ENCODE assay signal across 19 cellular contexts in genomic region chr11:61714916-61715315, GRCh38. TPM values are rescaled to one million over a fixed set of nuclear protein-coding genes. Genes with fewer than 3 reads are reported as not detected.
DNase-seq lines count a peak whose midpoint lies in the region; ATAC-seq, FAIRE-seq and TF ChIP-seq lines count a peak whose summit lies in the region.
"Had no signal": no experiment of that assay in that cellular context is flagged by ENCODE, and none has a peak within 500 bp of the region (broad histone marks: within the 10 kb centered on the region; RNA-seq: fewer than 3 reads in every experiment).

No MANE protein-coding gene starts in this region.

- H2AK5ac ChIP-seq in IMR-90 (ENCODE audit: low read depth, low read length) (no peak overlapping the region), neuronal stem cell (ENCODE audit: low read depth, low read length) (no peak overlapping the region)

- no peak overlapping the region for H3K56ac ChIP-seq in IMR-90 (ENCODE audit: extremely low read depth, insufficient read depth, low read length)

- H3K79me1 ChIP-seq in IMR-90 (ENCODE audit: low read depth in 1 of 2, low read length in 2 of 2): peaks cover 4 to 18% of the 10 kb centered on the region in 2 experiments; a peak in 2 of 4 replicates
- H3K79me1 ChIP-seq in neuronal stem cell (ENCODE audit: low read depth, low read length): no peaks in the 10 kb centered on the region

- no peak overlapping the region for H3K4ac ChIP-seq in IMR-90 (ENCODE audit: low read depth, low read length)
- no peak overlapping the region for H3K4ac ChIP-seq in neuronal stem cell (ENCODE audit: low read length)

- H3K36me3 ChIP-seq in IMR-90 (ENCODE audit: control insufficient read depth, insufficient read depth, low read length) (no peaks in the 10 kb centered on the region), neuronal stem cell (replicated peaks in 1 of 2; ENCODE audit: control insufficient read depth in 2 of 2, insufficient read depth in 2 of 2, low read length in 2 of 2) (no peaks in the 10 kb centered on the region)
- H3K36me3 ChIP-seq: BE2C had no signal

- H3K9me3 ChIP-seq in A549: no peaks in the 10 kb centered on the region
- H3K9me3 ChIP-seq in IMR-90 (ENCODE audit: control insufficient read depth, insufficient read depth, low read length): no peaks in the 10 kb centered on the region
- H3K9me3 ChIP-seq in neuronal stem cell (replicated peaks in 1 of 2; ENCODE audit: control insufficient read depth in 2 of 2, insufficient read depth in 1 of 2, low read depth in 1 of 2, low read length in 2 of 2): no peaks in the 10 kb centered on the region
- H3K9me3 ChIP-seq: BE2C, Caco-2 had no signal

- no peak overlapping the region for H3K4me3 ChIP-seq in A549
- no peak overlapping the region for H3K4me3 ChIP-seq in IMR-90 (ENCODE audit: insufficient read depth, low read depth, low read length)
- H3K4me3 ChIP-seq in neuronal stem cell (ENCODE audit: low read length in 2 of 2): no peak overlapping the region

- H3K27ac Mint-ChIP-seq in dendritic cell treated with granulocyte-macrophage colony-stimulating factor and Interleukin-4, amounts not matched to agents 40 ng/mL and 50 ng/mL, for 4 days: peak overlapping the region; percentile 91
- H3K27ac Mint-ChIP-seq: CD4-positive, alpha-beta T cell; H9 had no signal

- no peak overlapping the region for H2BK5ac ChIP-seq in IMR-90 (ENCODE audit: low read depth, low read length, poor library complexity, severe bottlenecking)
- H2BK5ac ChIP-seq in neuronal stem cell (ENCODE audit: low read length): peak overlapping the region; percentile 25

- H3K14ac ChIP-seq in IMR-90 (replicated peaks; ENCODE audit: low read depth, low read length) (no peak overlapping the region), neuronal stem cell (ENCODE audit: low read length) (no peak overlapping the region)

- H3K9ac ChIP-seq in IMR-90 (ENCODE audit: low read depth, low read length): no peak overlapping the region
- no peak overlapping the region for H3K9ac ChIP-seq in neuronal stem cell (ENCODE audit: low read depth, low read length, poor library complexity)

- TF ChIP-seq CTCF in A549 (IDR thresholded peaks at IDR 0.05): no peak
- no peak for TF ChIP-seq CTCF in IMR-90 (conservative IDR thresholded peaks at IDR 0.05; ENCODE audit: low read depth, low read length)

- DNase-seq in A549 (ENCODE audit: low read depth in 1 of 2, low spot score in 1 of 2) (no peak), IMR-90 (no peak), neuronal stem cell (ENCODE audit: low spot score) (no peak), medulla oblongata (ENCODE audit: extremely low spot score) (no peak), G401 (ENCODE audit: low spot score) (no peak), hippocampal formation (lab: John Stamatoyannopoulos, UW) (no peak)
- DNase-seq: 8988T; BE2C; Caco-2; CD4-positive, alpha-beta T cell; GDM1; GOT3; H9; KBM-7 had no signal

- TF ChIP-seq POLR2A in A549 (IDR thresholded peaks at IDR 0.05; ENCODE audit: low read length) (no peak), IMR-90 (IDR thresholded peaks at IDR 0.05; ENCODE audit: low read depth, low read length) (no peak)

- H2AFZ ChIP-seq in IMR-90 (replicated peaks; ENCODE audit: low read length, poor library complexity): peak overlapping the region; percentile 41
- H2AFZ ChIP-seq in neuronal stem cell (ENCODE audit: low read length): no peak overlapping the region

- H3K4me2 ChIP-seq in A549 (no peak overlapping the region), IMR-90 (ENCODE audit: low read depth, low read length) (no peak overlapping the region), neuronal stem cell (ENCODE audit: insufficient read depth, low read length, poor library complexity, severe bottlenecking) (no peak overlapping the region)

- H4K20me1 ChIP-seq in IMR-90 (ENCODE audit: insufficient read depth, low read length): no peaks in the 10 kb centered on the region

- no peak for TF ChIP-seq RAD21 in A549 (conservative IDR thresholded peaks at IDR 0.05 in 1 of 2, IDR thresholded peaks at IDR 0.05 in 1 of 2)
- TF ChIP-seq RAD21 in IMR-90 (IDR thresholded peaks at IDR 0.05; ENCODE audit: low read length): no peak

- H3K27ac ChIP-seq in A549: no peak overlapping the region
- H3K27ac ChIP-seq in IMR-90 (ENCODE audit: insufficient read depth, low read length): no peak overlapping the region
- H3K27ac ChIP-seq in neuronal stem cell (replicated peaks; ENCODE audit: low read length): no peak overlapping the region
- H3K27ac ChIP-seq: C4-2B had no signal

- H4K8ac ChIP-seq in IMR-90 (ENCODE audit: low read depth in 2 of 2, low read length in 2 of 2) (no peak overlapping the region), neuronal stem cell (ENCODE audit: low read depth, low read length) (no peak overlapping the region)

- H3K36me3 Mint-ChIP-seq in dendritic cell treated with granulocyte-macrophage colony-stimulating factor and Interleukin-4, amounts not matched to agents 40 ng/mL and 50 ng/mL, for 4 days (ENCODE audit: low read depth): peaks cover 46% of the 10 kb centered on the region

- no peak for ATAC-seq in A549
- ATAC-seq in IMR-90 (ENCODE audit: low read depth): no peak

- dilution Hi-C loops in IMR-90 (cut with HindIII; ENCODE audit: low sequenced_read_pairs, unreplicated experiment): no loop called here

- no peak overlapping the region for H2BK12ac ChIP-seq in neuronal stem cell (ENCODE audit: low read length)

- intact Hi-C loops in IMR-90 (cut with micrococcal nuclease): no loop called here
- intact Hi-C loops in dendritic cell treated with granulocyte-macrophage colony-stimulating factor and Interleukin-4, amounts not matched to agents 40 ng/mL and 50 ng/mL, for 4 days (cut with micrococcal nuclease): loop anchor here (5.0 kb wide), 1 partner anchor 33 kb away; the partner anchor contains the start of gene DAGLA

- H3K18ac ChIP-seq in IMR-90 (ENCODE audit: low read depth, low read length) (no peak overlapping the region), neuronal stem cell (ENCODE audit: low read length) (peak overlapping the region; percentile 17)

- H3K4me1 ChIP-seq in A549 (peaks cover 21% of the 10 kb centered on the region), IMR-90 (ENCODE audit: control insufficient read depth, insufficient read depth, low read length) (peaks cover 12% of the 10 kb centered on the region), neuronal stem cell (ENCODE audit: control insufficient read depth in 2 of 2, insufficient read depth in 1 of 2, low read depth in 1 of 2, low read length in 2 of 2) (peaks cover 27 to 43% of the 10 kb centered on the region in 2 donors)
- H3K4me1 ChIP-seq: BE2C had no signal

- CTCF ChIA-PET in A549 (lab: Yijun Ruan, JAX): interaction anchor here (0.7 to 5.4 kb wide), 3 partner anchors 18 to 122 kb away, joined by 3 to 27 read pairs (median 8); no protein-coding TSS in a partner anchor
- CTCF ChIA-PET in IMR-90 (lab: Yijun Ruan, JAX): no interaction called here

- H3K9me1 ChIP-seq in IMR-90 (ENCODE audit: insufficient read depth, low read length): peaks cover 12% of the 10 kb centered on the region

- H3K27me3 ChIP-seq in IMR-90 (ENCODE audit: control insufficient read depth, insufficient read depth, low read length): peaks cover 22% of the 10 kb centered on the region; the same call in 1 of the 2 replicates
- H3K27me3 ChIP-seq in neuronal stem cell (ENCODE audit: control insufficient read depth in 3 of 3, insufficient read depth in 3 of 3, low read depth in 1 of 3, low read length in 3 of 3): no peaks in the 10 kb centered on the region
- H3K27me3 ChIP-seq: BE2C had no signal

- no peaks in the 10 kb centered on the region for H3K9me3 Mint-ChIP-seq in dendritic cell treated with granulocyte-macrophage colony-stimulating factor and Interleukin-4, amounts not matched to agents 40 ng/mL and 50 ng/mL, for 4 days
- H3K9me3 Mint-ChIP-seq: CD4-positive, alpha-beta T cell; H9 had no signal

- H4K91ac ChIP-seq in IMR-90 (ENCODE audit: insufficient read depth, low read depth, low read length): no peak overlapping the region
- no peak overlapping the region for H4K91ac ChIP-seq in neuronal stem cell (ENCODE audit: low read depth, low read length, poor library complexity)

- no peak overlapping the region for H2AK9ac ChIP-seq in IMR-90 (replicated peaks; ENCODE audit: low read depth, low read length, poor library complexity)

- TF ChIP-seq EP300 in A549 (IDR thresholded peaks at IDR 0.05): no peak

- H2BK15ac ChIP-seq in IMR-90 (ENCODE audit: low read depth, low read length) (no peak overlapping the region), neuronal stem cell (ENCODE audit: low read length) (peak overlapping the region; percentile 45)

- no peak for FAIRE-seq in A549 (lab: Jason Lieb, UNC)
- FAIRE-seq: D721Med, GM12892, GM18507 had no signal

- no peak overlapping the region for H2BK20ac ChIP-seq in IMR-90 (ENCODE audit: low read depth, low read length)

- WGBS in A549 (ENCODE audit: missing lambda C conversion rate): 89% methylated on average over 5 of the region's 5 CpGs
- 76% methylated on average over 3 of the region's 5 CpGs; no CpG with 5 or more reads in 1 of the 2 experiments for WGBS in IMR-90 (ENCODE audit: extremely low coverage in 2 of 2, insufficient read length in 1 of 2), 2 experiments
- WGBS in neuronal stem cell (ENCODE audit: extremely low coverage in 2 of 2, insufficient read length in 2 of 2, insufficient replicate concordance in 1 of 2), 2 donors: no CpG with 5 or more reads among the region's 5 CpGs

- in situ Hi-C loops in IMR-90 (cut with MboI; ENCODE audit: low sequenced_read_pairs) (no loop called here), G401 (cut with HindIII; ENCODE audit: low sequenced_read_pairs) (no loop called here)

- H2BK120ac ChIP-seq in IMR-90 (ENCODE audit: low read depth, low read length): no peak overlapping the region
- no peak overlapping the region for H2BK120ac ChIP-seq in neuronal stem cell (ENCODE audit: low read depth, low read length)

- BruUV-seq in IMR-90 (replicated peaks; lab: Mats Ljungman, UMichigan): no TSS peak

- H3K23ac ChIP-seq in IMR-90 (ENCODE audit: low read depth, low read length): no peak overlapping the region
- H3K23ac ChIP-seq in neuronal stem cell (ENCODE audit: low read depth, low read length, poor library complexity): no peak overlapping the region

- H3K27me3 Mint-ChIP-seq in dendritic cell treated with granulocyte-macrophage colony-stimulating factor and Interleukin-4, amounts not matched to agents 40 ng/mL and 50 ng/mL, for 4 days: no peaks in the 10 kb centered on the region
- H3K27me3 Mint-ChIP-seq: CD4-positive, alpha-beta T cell had no signal

- no peak overlapping the region for H4K5ac ChIP-seq in IMR-90 (ENCODE audit: low read depth, low read length)

- H3K4me3 Mint-ChIP-seq in dendritic cell treated with granulocyte-macrophage colony-stimulating factor and Interleukin-4, amounts not matched to agents 40 ng/mL and 50 ng/mL, for 4 days: no peak overlapping the region
- H3K4me3 Mint-ChIP-seq: CD4-positive, alpha-beta T cell had no signal

- H3K4me1 Mint-ChIP-seq in dendritic cell treated with granulocyte-macrophage colony-stimulating factor and Interleukin-4, amounts not matched to agents 40 ng/mL and 50 ng/mL, for 4 days (ENCODE audit: low read depth): peaks cover 97% of the 10 kb centered on the region

- POLR2A ChIA-PET in A549 (lab: Yijun Ruan, JAX) (no interaction called here), IMR-90 (lab: Charles Lee; ENCODE audit: unreplicated experiment) (no interaction called here)

RNA-seq across cellular contexts. Expression of gene DAGLA, which starts 34.7 kb away (rescaled TPM):
- polyA plus RNA-seq in A549 (2011; rRNA removed): 0.93 and 1.2 TPM in 2 replicates
- 2.3 and 3.7 TPM in 2 replicates for polyA plus RNA-seq in A549 (2012; cell fraction: cytosol; rRNA removed)
- 6.3 and 8.7 TPM in 2 replicates for polyA plus RNA-seq in A549 (2012; cell fraction: nucleus; rRNA removed)
- polyA plus RNA-seq in A549 (2017; fragmentation: RNase III; extraction: RNeasy Plus Mini Kit Qiagen cat#74134 plus additional on column Dnase treatment): 2.2 to 2.5 TPM (median 2.5 TPM) in 3 replicates
- 2.0 and 2.3 TPM in 2 replicates for polyA minus RNA-seq in A549 (2011; rRNA and poly(A)+ RNA removed)
- 0.83 and 0.90 TPM in 2 replicates for total RNA-seq in IMR-90 (2012; rRNA removed)
- 3.8 and 4.6 TPM in 2 replicates for polyA plus RNA-seq in IMR-90 (2012; rRNA removed)
- polyA plus RNA-seq in IMR-90 (2012; cell fraction: cytosol; rRNA removed): 2.1 and 4.0 TPM in 2 replicates
- 5.5 and 17.2 TPM in 2 replicates for polyA plus RNA-seq in IMR-90 (2012; cell fraction: nucleus; rRNA removed; ENCODE audit: low replicate concordance)
- polyA plus RNA-seq in neuronal stem cell (2013, experiment 1 of 2): 3.7 TPM
- polyA plus RNA-seq in neuronal stem cell (2013, experiment 2 of 2): 3.5 TPM
- 0.74 and 1.4 TPM in 2 replicates for total RNA-seq in G401 (2014; rRNA removed; shearing (Covaris generic))

RNA-seq across cellular contexts. Expression of gene MYRF, which starts 37.5 kb away (rescaled TPM):
- polyA plus RNA-seq in A549 (2011; rRNA removed): 14.7 and 28.4 TPM in 2 replicates
- 12.7 and 17.2 TPM in 2 replicates for polyA plus RNA-seq in A549 (2012; cell fraction: cytosol; rRNA removed)
- 56.5 and 67.6 TPM in 2 replicates for polyA plus RNA-seq in A549 (2012; cell fraction: nucleus; rRNA removed)
- polyA plus RNA-seq in A549 (2017; fragmentation: RNase III; extraction: RNeasy Plus Mini Kit Qiagen cat#74134 plus additional on column Dnase treatment): 19.2 to 22.3 TPM (median 21.2 TPM) in 3 replicates
- 28.0 and 33.1 TPM in 2 replicates for polyA minus RNA-seq in A549 (2011; rRNA and poly(A)+ RNA removed)
- 1.6 and 1.7 TPM in 2 replicates for total RNA-seq in IMR-90 (2012; rRNA removed)
- polyA plus RNA-seq in IMR-90 (2012; rRNA removed): 10.6 and 10.7 TPM in 2 replicates
- polyA plus RNA-seq in IMR-90 (2012; cell fraction: cytosol; rRNA removed): 6.1 and 9.3 TPM in 2 replicates
- 31.2 and 47.2 TPM in 2 replicates for polyA plus RNA-seq in IMR-90 (2012; cell fraction: nucleus; rRNA removed; ENCODE audit: low replicate concordance)
- 5.7 TPM for polyA plus RNA-seq in neuronal stem cell (2013, experiment 1 of 2)
- 6.0 TPM for polyA plus RNA-seq in neuronal stem cell (2013, experiment 2 of 2)
- 0.71 and 1.4 TPM in 2 replicates for total RNA-seq in G401 (2014; rRNA removed; shearing (Covaris generic))
